Comparison of ENCODE assay signal across 13 cellular contexts in the genomic region with DNA sequence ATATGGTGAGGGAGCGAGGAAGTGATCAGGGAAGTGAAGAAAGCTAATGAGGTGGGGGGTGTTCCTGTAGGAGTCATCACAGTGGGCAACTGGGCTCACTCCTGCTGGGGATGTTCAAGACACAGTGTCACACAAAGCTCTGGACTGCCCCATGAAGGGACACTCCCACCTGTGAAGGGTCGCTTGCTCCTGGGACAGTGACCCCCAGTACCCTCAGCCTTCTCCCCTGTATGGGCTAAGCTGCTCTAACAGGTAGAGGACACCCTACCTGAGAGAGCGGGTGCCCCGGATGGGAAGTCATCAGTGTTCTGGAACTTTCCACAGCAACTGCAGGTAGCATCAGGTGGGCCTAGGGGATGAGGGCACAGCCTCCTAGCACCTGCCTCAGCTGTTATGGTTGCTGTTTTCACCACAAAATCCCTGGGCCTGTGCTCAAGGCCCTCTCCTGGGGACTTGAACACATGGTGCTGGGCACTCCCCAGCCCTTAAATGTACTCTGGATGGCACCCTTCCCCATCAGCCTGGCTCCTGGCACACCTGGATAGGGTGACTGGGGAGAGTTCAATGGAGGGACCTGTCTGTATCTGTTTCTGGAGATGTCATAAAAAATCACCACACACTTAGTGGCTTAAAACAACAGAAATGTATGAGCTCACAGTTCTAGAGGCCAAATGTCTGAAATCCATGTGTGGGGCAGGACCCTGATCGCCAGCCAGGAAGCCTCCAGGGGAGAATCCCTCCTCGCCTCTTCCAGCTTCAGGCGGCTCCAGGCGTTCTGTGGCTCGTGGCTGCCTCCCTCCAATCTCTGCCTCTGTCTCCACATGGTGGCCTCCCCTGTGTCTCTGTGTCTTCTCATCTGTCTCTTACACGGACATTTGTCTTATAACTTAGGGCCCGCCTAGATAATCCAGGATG.
DNase-seq lines count a peak whose midpoint lies in the region; ATAC-seq and TF ChIP-seq lines count a peak whose summit lies in the region.
"Had no signal": no experiment of that assay in that cellular context is flagged by ENCODE, and none has a peak within 500 bp of the region (broad histone marks: within the 10 kb centered on the region; RNA-seq: fewer than 3 reads in every experiment).

No MANE protein-coding gene starts in this region.

- H3K9me3 ChIP-seq in MM.1S (replicated peaks; ENCODE audit: insufficient read depth, low read length) = no peaks in the 10 kb centered on the region
- H3K9me3 ChIP-seq in endodermal cell (ENCODE audit: control insufficient read depth, low read length) = no peaks in the 10 kb centered on the region
- no peaks in the 10 kb centered on the region for H3K9me3 ChIP-seq in left lung
- no peaks in the 10 kb centered on the region for H3K9me3 ChIP-seq in suprapubic skin
- H3K9me3 ChIP-seq: prostate gland had no signal

- WGBS in endodermal cell (ENCODE audit: insufficient coverage in 1 of 2, insufficient read length in 1 of 2), 2 experiments = 84 to 86% methylated on average over 9 to 11 of the region's 11 CpGs
- 65% methylated on average over 10 of the region's 11 CpGs for WGBS in suprapubic skin

- H3K9me2 ChIP-seq in MM.1S (replicated peaks; ENCODE audit: insufficient read depth, low read length) = no peaks in the 10 kb centered on the region

- TF ChIP-seq CTCF in MM.1S (IDR thresholded peaks at IDR 0.05; ENCODE audit: low read length) (no peak), endodermal cell (conservative IDR thresholded peaks at IDR 0.05) (no peak), left lung (IDR thresholded peaks at IDR 0.05) (no peak), suprapubic skin (IDR thresholded peaks at IDR 0.05) (no peak)

- H3K9ac ChIP-seq in MM.1S (ENCODE audit: low read length) (no peak overlapping the region), endodermal cell (ENCODE audit: extremely low read depth, low read length, poor library complexity, severe bottlenecking) (no peak overlapping the region)

- no peaks in the 10 kb centered on the region for H3F3A ChIP-seq in MM.1S (ENCODE audit: insufficient read depth, low read length)

- TF ChIP-seq EP300 in suprapubic skin (IDR thresholded peaks at IDR 0.05) = no peak

- H3K4me1 Mint-ChIP-seq in endodermal cell = peaks cover 13% of the 10 kb centered on the region

- H4K20me1 ChIP-seq in MM.1S (ENCODE audit: insufficient read depth, low read length) = no peaks in the 10 kb centered on the region

- H3K27me3 Mint-ChIP-seq in endodermal cell (ENCODE audit: insufficient read depth) = peaks cover 18% of the 10 kb centered on the region

- H3K4me2 ChIP-seq in MM.1S (ENCODE audit: low read depth, low read length) = no peak overlapping the region

- H3K36me3 Mint-ChIP-seq in endodermal cell (ENCODE audit: low read depth) = no peaks in the 10 kb centered on the region
- H3K36me3 Mint-ChIP-seq: CD4-positive, alpha-beta memory T cell had no signal

- H3K4me1 ChIP-seq in MM.1S (ENCODE audit: low read length) (no peaks in the 10 kb centered on the region), endodermal cell (ENCODE audit: control insufficient read depth, insufficient read depth, low read length) (no peaks in the 10 kb centered on the region), left lung (peaks cover 0 to 9% of the 10 kb centered on the region in 2 donors), suprapubic skin (peaks cover 40% of the 10 kb centered on the region)
- H3K4me1 ChIP-seq: prostate gland had no signal

- intact Hi-C loops in left lung (cut with DNase I) = no loop called here

- H3K9me3 Mint-ChIP-seq in endodermal cell = no peaks in the 10 kb centered on the region
- H3K9me3 Mint-ChIP-seq: activated naive CD8-positive, alpha-beta T cell treated with anti-CD3 and anti-CD28 coated beads, Interleukin-2, amount 50 U/mL, for 24 hours had no signal

- H3K27ac ChIP-seq in MM.1S (ENCODE audit: low read length) = no peak overlapping the region
- H3K27ac ChIP-seq in endodermal cell (ENCODE audit: low read depth, low read length) = no peak overlapping the region
- H3K27ac ChIP-seq in left lung = peak overlapping the region in 1 of 2 donors; percentile 29
- H3K27ac ChIP-seq in suprapubic skin = peak overlapping the region; percentile 53
- H3K27ac ChIP-seq: prostate gland had no signal

- no peaks in the 10 kb centered on the region for H3K79me2 ChIP-seq in MM.1S (ENCODE audit: low read length)

- H3K36me3 ChIP-seq in MM.1S (replicated peaks; ENCODE audit: insufficient read depth, low read length) (no peaks in the 10 kb centered on the region), endodermal cell (ENCODE audit: control insufficient read depth, insufficient read depth, low read length) (no peaks in the 10 kb centered on the region), left lung (no peaks in the 10 kb centered on the region), suprapubic skin (no peaks in the 10 kb centered on the region)
- H3K36me3 ChIP-seq: prostate gland had no signal

- H3K27ac Mint-ChIP-seq in endodermal cell = no peak overlapping the region
- H3K27ac Mint-ChIP-seq: activated naive CD8-positive, alpha-beta T cell treated with anti-CD3 and anti-CD28 coated beads, Interleukin-2, amount 50 U/mL, for 24 hours had no signal

- no peaks in the 10 kb centered on the region for H3K27me3 ChIP-seq in MM.1S (replicated peaks; ENCODE audit: insufficient read depth, low read length)
- H3K27me3 ChIP-seq in endodermal cell (ENCODE audit: control insufficient read depth, insufficient read depth, low read length, poor library complexity, severe bottlenecking) = peaks cover under 1% of the 10 kb centered on the region
- H3K27me3 ChIP-seq in left lung = peaks cover 0 to 12% of the 10 kb centered on the region in 2 donors
- H3K27me3 ChIP-seq in suprapubic skin = no peaks in the 10 kb centered on the region

- no peak for DNase-seq in MM.1S
- DNase-seq in endodermal cell = peak; percentile 30
- peak in 1 of 2 donors; percentile 57 for DNase-seq in left lung
- DNase-seq in suprapubic skin (ENCODE audit: low spot score in 2 of 2) = peak in 1 of 2 donors; percentile 81
- no peak for DNase-seq in AG08395 (ENCODE audit: low spot score)
- DNase-seq: activated naive CD8-positive, alpha-beta T cell treated with anti-CD3 and anti-CD28 coated beads, Interleukin-2, amount 50 U/mL, for 24 hours; CD4-positive, alpha-beta memory T cell; cortex of kidney; NCI-H2171 treated with DMSO at 0.1 percent for 48 hours; stimulated activated CD4-positive, alpha-beta T cell treated with anti-CD3 and anti-CD28 coated beads, Interleukin-2, amount 100 ng/mL, for 24 hours had no signal

- 0 out of 2 replicates have a peak overlapping the region, but pooled peaks have one; percentile 23 for H2AFZ ChIP-seq in MM.1S (ENCODE audit: low read length)

- H3K4me3 ChIP-seq in MM.1S (ENCODE audit: low read length) (no peak overlapping the region), endodermal cell (ENCODE audit: low read length) (no peak overlapping the region), left lung (no peak overlapping the region), suprapubic skin (no peak overlapping the region)
- H3K4me3 ChIP-seq: prostate gland had no signal

- no peak for TF ChIP-seq POLR2A in suprapubic skin (IDR thresholded peaks at IDR 0.05)

- no peak overlapping the region for H3K4me3 Mint-ChIP-seq in endodermal cell
- H3K4me3 Mint-ChIP-seq: activated naive CD8-positive, alpha-beta T cell treated with anti-CD3 and anti-CD28 coated beads, Interleukin-2, amount 50 U/mL, for 24 hours; CD4-positive, alpha-beta memory T cell had no signal

- ATAC-seq in left lung (peak; percentile 42), HG03457 (IDR thresholded peaks at IDR 0.05; ENCODE audit: unreplicated experiment) (no peak), HG02571 (IDR thresholded peaks at IDR 0.05; ENCODE audit: unreplicated experiment) (no peak)
- ATAC-seq: activated naive CD8-positive, alpha-beta T cell treated with anti-CD3 and anti-CD28 coated beads, Interleukin-2, amount 50 U/mL, for 24 hours had no signal
